25 cellular contexts compared by ENCODE assay signal in the genomic region with DNA sequence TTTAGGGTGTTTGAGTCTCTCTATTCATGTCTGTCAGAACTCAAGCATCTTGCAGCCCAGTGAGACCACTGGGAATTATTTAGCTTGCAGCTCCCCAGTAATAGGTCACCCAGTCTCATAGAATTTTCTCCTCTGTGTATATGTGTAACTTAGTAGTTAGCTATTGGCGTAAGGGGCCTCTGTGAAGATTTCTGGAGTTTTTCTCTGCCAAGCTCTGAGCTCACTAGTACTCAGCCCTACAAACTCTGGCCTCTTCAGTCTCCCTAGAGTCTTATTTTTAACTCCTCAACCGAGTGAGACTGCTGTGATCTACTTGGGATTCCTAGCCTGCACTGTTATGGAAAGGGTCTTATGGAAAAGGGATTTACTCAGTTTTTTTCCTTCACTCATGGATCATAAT.
"Had no signal": no experiment of that assay in that cellular context is flagged by ENCODE, and none has a peak within 500 bp of the region (broad histone marks: within the 10 kb centered on the region; RNA-seq: fewer than 3 reads in every experiment).

No MANE protein-coding gene starts in this region.

- H3K27me3 Mint-ChIP-seq: activated CD8-positive, alpha-beta memory T cell treated with anti-CD3 and anti-CD28 coated beads, Interleukin-2, amount 10 ng/mL, durations not matched to agents 7 days and 5 days; stimulated activated naive CD8-positive, alpha-beta T cell treated with anti-CD3 and anti-CD28 coated beads, Interleukin-15, Interleukin-2, amounts not matched to agents 100 ng/mL and 50 ng/mL, for 24 hours had no signal

- H3K4me3 ChIP-seq: colonic mucosa, esophagus squamous epithelium, gastrocnemius medialis, skin epidermis, thoracic aorta, vagina had no signal

- H3K4me3 Mint-ChIP-seq: activated CD8-positive, alpha-beta memory T cell treated with anti-CD3 and anti-CD28 coated beads, Interleukin-2, amount 10 ng/mL, durations not matched to agents 7 days and 5 days; activated CD8-positive, alpha-beta T cell treated with anti-CD3 and anti-CD28 coated beads, Interleukin-2, amount 10 ng/mL, durations not matched to agents 7 days and 5 days; activated T-cell treated with anti-CD3 and anti-CD28 coated beads, Interleukin-2, amount 50 U/mL, for 72 hours; natural killer cell; stimulated activated naive CD8-positive, alpha-beta T cell treated with anti-CD3 and anti-CD28 coated beads, Interleukin-15, Interleukin-2, amounts not matched to agents 100 ng/mL and 50 ng/mL, for 24 hours had no signal

- DNase-seq: activated CD4-positive, alpha-beta T cell treated with anti-CD3 and anti-CD28 coated beads for 1 hour; activated CD8-positive, alpha-beta memory T cell treated with anti-CD3 and anti-CD28 coated beads, Interleukin-2, amount 10 ng/mL, durations not matched to agents 7 days and 5 days; activated CD8-positive, alpha-beta T cell treated with anti-CD3 and anti-CD28 coated beads, Interleukin-2, amount 10 ng/mL, durations not matched to agents 7 days and 5 days; activated naive CD4-positive, alpha-beta T cell; activated T-cell treated with anti-CD3 and anti-CD28 coated beads for 4 hours; activated T-cell treated with anti-CD3 and anti-CD28 coated beads, Interleukin-2, amount 50 U/mL, for 72 hours; cerebellar nuclear complex; colonic mucosa; effector CD8-positive, alpha-beta T cell; esophagus squamous epithelium; gastrocnemius medialis; glutamatergic neuron; natural killer cell; stimulated activated CD4-positive, alpha-beta T cell treated with anti-CD3 and anti-CD28 coated beads, Interleukin-12 subunit alpha, Interleukin-12 subunit beta, amount 100 ng/mL, for 4 hours; stimulated activated CD4-positive, alpha-beta T cell treated with anti-CD3 and anti-CD28 coated beads, Interleukin-4, amount 100 ng/mL, for 1 hour; T-helper 2 cell; trophoblast cell had no signal

- H3K4me1 Mint-ChIP-seq: activated CD8-positive, alpha-beta memory T cell treated with anti-CD3 and anti-CD28 coated beads, Interleukin-2, amount 10 ng/mL, durations not matched to agents 7 days and 5 days; natural killer cell had no signal

- H3K27ac ChIP-seq: colonic mucosa, epithelial cell of prostate, gastrocnemius medialis, neutrophil, skin epidermis, thoracic aorta, vagina had no signal

- H3K9me3 Mint-ChIP-seq: activated T-cell treated with anti-CD3 and anti-CD28 coated beads, Interleukin-2, amount 50 U/mL, for 72 hours; natural killer cell; stimulated activated naive CD8-positive, alpha-beta T cell treated with anti-CD3 and anti-CD28 coated beads, Interleukin-15, Interleukin-2, amounts not matched to agents 100 ng/mL and 50 ng/mL, for 24 hours had no signal

- ATAC-seq: activated CD8-positive, alpha-beta memory T cell treated with anti-CD3 and anti-CD28 coated beads, Interleukin-2, amount 10 ng/mL, durations not matched to agents 7 days and 5 days; activated CD8-positive, alpha-beta T cell treated with anti-CD3 and anti-CD28 coated beads, Interleukin-2, amount 10 ng/mL, durations not matched to agents 7 days and 5 days; activated naive CD4-positive, alpha-beta T cell treated with anti-CD3 and anti-CD28 coated beads, Interleukin-2, amount 50 U/mL, for 72 hours; activated T-cell treated with anti-CD3 and anti-CD28 coated beads, Interleukin-2, amount 50 U/mL, for 72 hours; gastrocnemius medialis; natural killer cell; sciatic nerve had no signal

- H3K27me3 ChIP-seq: colonic mucosa, esophagus squamous epithelium, gastrocnemius medialis, neutrophil, vagina had no signal

- H3K27ac Mint-ChIP-seq: activated CD8-positive, alpha-beta memory T cell treated with anti-CD3 and anti-CD28 coated beads, Interleukin-2, amount 10 ng/mL, durations not matched to agents 7 days and 5 days; activated CD8-positive, alpha-beta T cell treated with anti-CD3 and anti-CD28 coated beads, Interleukin-2, amount 10 ng/mL, durations not matched to agents 7 days and 5 days; activated naive CD4-positive, alpha-beta T cell treated with anti-CD3 and anti-CD28 coated beads, Interleukin-2, amount 50 U/mL, for 72 hours; activated T-cell treated with anti-CD3 and anti-CD28 coated beads, Interleukin-2, amount 50 U/mL, for 72 hours; natural killer cell; stimulated activated naive CD8-positive, alpha-beta T cell treated with anti-CD3 and anti-CD28 coated beads, Interleukin-15, Interleukin-2, amounts not matched to agents 100 ng/mL and 50 ng/mL, for 24 hours had no signal

- H3K4me1 ChIP-seq: esophagus squamous epithelium, vagina had no signal

- H3K9me3 ChIP-seq: colonic mucosa, esophagus squamous epithelium, gastrocnemius medialis, neutrophil, thoracic aorta, vagina had no signal

- H3K36me3 Mint-ChIP-seq: activated CD8-positive, alpha-beta memory T cell treated with anti-CD3 and anti-CD28 coated beads, Interleukin-2, amount 10 ng/mL, durations not matched to agents 7 days and 5 days; activated naive CD4-positive, alpha-beta T cell treated with anti-CD3 and anti-CD28 coated beads, Interleukin-2, amount 50 U/mL, for 72 hours; natural killer cell had no signal

- H3K36me3 ChIP-seq: colonic mucosa, esophagus squamous epithelium, gastrocnemius medialis, neutrophil, thoracic aorta, vagina had no signal
